ENCODE assay signal across 1 cellular context in the genomic region with DNA sequence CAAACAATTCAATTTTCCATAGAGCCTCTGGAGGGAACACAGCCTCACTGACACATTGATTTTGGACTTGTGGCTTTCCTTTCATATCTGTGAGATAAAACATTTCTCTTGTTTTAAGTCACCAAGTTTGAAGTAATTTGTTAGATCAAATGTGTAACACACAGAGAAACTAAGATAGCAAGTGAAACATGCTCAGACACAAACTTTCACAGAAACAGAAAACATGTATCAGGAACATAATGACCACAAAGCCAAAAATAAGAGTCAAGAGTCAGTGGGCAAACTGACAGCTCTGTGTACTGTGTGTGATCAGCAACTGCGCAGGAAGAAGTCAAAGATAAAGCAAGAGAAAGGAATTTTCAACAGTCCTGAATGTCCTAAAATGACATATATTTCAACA.
TF ChIP-seq lines count a peak whose summit lies in the region.

No MANE protein-coding gene starts in this region.

TF ChIP-seq in H1, 55 proteins besides CTCF, POLR2A, EP300 and RAD21 (continued from another document):
- TF ChIP-seq CHD7 (IDR thresholded peaks at IDR 0.05; ENCODE audit: insufficient replicate concordance, low read length): no peak
- no peak for TF ChIP-seq NANOG (IDR thresholded peaks at IDR 0.05; ENCODE audit: insufficient read depth, low read depth, low read length, poor library complexity, severe bottlenecking)
